19 cellular contexts compared by ENCODE assay signal in genomic region chr17:8995711-8996110, GRCh38. TPM values are rescaled to one million over a fixed set of nuclear protein-coding genes. Genes with fewer than 3 reads are reported as not detected.
DNase-seq lines count a peak whose midpoint lies in the region; ATAC-seq and TF ChIP-seq lines count a peak whose summit lies in the region.
"Had no signal": no experiment of that assay in that cellular context is flagged by ENCODE, and none has a peak within 500 bp of the region (broad histone marks: within the 10 kb centered on the region; RNA-seq: fewer than 3 reads in every experiment).

No MANE protein-coding gene starts in this region.

- ATAC-seq in stimulated activated naive CD8-positive, alpha-beta T cell treated with anti-CD3 and anti-CD28 coated beads, Interleukin-15, amount 100 ng/mL, for 72 hours = no peak
- ATAC-seq: K562 had no signal

- no peak overlapping the region for H3K9ac ChIP-seq in neural progenitor cell

- H3K4me2 ChIP-seq in neural progenitor cell = no peak overlapping the region

- H3K27me3 ChIP-seq in neural progenitor cell = peaks cover 19% of the 10 kb centered on the region
- H3K27me3 ChIP-seq: Peyer's patch had no signal

- DNase-seq in GM12865 (ENCODE audit: low read depth) (peak; percentile 38), iPS DF 19.7 (ENCODE audit: low read depth, low spot score) (peak; percentile 68), neural progenitor cell (ENCODE audit: low spot score) (peak; percentile 42), NCI-H748 (lab: John Stamatoyannopoulos, UW; ENCODE audit: unreplicated experiment) (no peak), NCI-H2029 treated with DMSO at 0.1 percent for 48 hours (lab: John Stamatoyannopoulos, UW) (no peak)
- no peak for DNase-seq in stimulated activated naive CD8-positive, alpha-beta T cell treated with anti-CD3 and anti-CD28 coated beads, Interleukin-15, amount 100 ng/mL, for 72 hours
- DNase-seq in activated effector memory CD4-positive, alpha-beta T cell treated with Interleukin-2 at 50 U/mL for 16 hours = no peak
- DNase-seq: C1 segment of cervical spinal cord; CD8-positive, alpha-beta memory T cell; DMS79 treated with DMSO at 0.1 percent for 48 hours; MV-4-11; NCI-H1417 treated with DMSO at 0.1 percent for 48 hours; NCI-H2081 treated with DMSO at 0.1 percent for 48 hours; NCI-H446 treated with DMSO at 0.1 percent for 48 hours; NCI-H69; Peyer's patch had no signal

- no peak for TF ChIP-seq CTCF in GM12865 (IDR thresholded peaks at IDR 0.05; ENCODE audit: insufficient read depth, low read depth, low read length, missing control alignments)
- TF ChIP-seq CTCF in neural progenitor cell (IDR thresholded peaks at IDR 0.05) = no peak

- no peaks in the 10 kb centered on the region for H3K9me3 ChIP-seq in neural progenitor cell (ENCODE audit: low read depth)
- H3K9me3 ChIP-seq: Peyer's patch had no signal

- no peaks in the 10 kb centered on the region for H4K20me1 ChIP-seq in neural progenitor cell (ENCODE audit: low read depth)

- H3K79me2 ChIP-seq in neural progenitor cell (ENCODE audit: low read depth) = no peaks in the 10 kb centered on the region

- no peaks in the 10 kb centered on the region for H3K9me3 Mint-ChIP-seq in neural progenitor cell
- no peaks in the 10 kb centered on the region for H3K9me3 Mint-ChIP-seq in stimulated activated naive CD8-positive, alpha-beta T cell treated with anti-CD3 and anti-CD28 coated beads, Interleukin-15, amount 100 ng/mL, for 72 hours
- H3K9me3 Mint-ChIP-seq: CD8-positive, alpha-beta memory T cell had no signal

- H3K27ac Mint-ChIP-seq in neural progenitor cell = no peak overlapping the region
- H3K27ac Mint-ChIP-seq in stimulated activated naive CD8-positive, alpha-beta T cell treated with anti-CD3 and anti-CD28 coated beads, Interleukin-15, amount 100 ng/mL, for 72 hours = peak overlapping the region in 1 of 2 donors; percentile 8

- no peaks in the 10 kb centered on the region for H3K36me3 Mint-ChIP-seq in neural progenitor cell

- no peaks in the 10 kb centered on the region for H3K36me3 ChIP-seq in neural progenitor cell
- H3K36me3 ChIP-seq: Peyer's patch had no signal

- H3K4me1 Mint-ChIP-seq in neural progenitor cell = peaks cover 4% of the 10 kb centered on the region
- H3K4me1 Mint-ChIP-seq in stimulated activated naive CD8-positive, alpha-beta T cell treated with anti-CD3 and anti-CD28 coated beads, Interleukin-15, amount 100 ng/mL, for 72 hours = peaks cover 30% of the 10 kb centered on the region

- H3F3A ChIP-seq in neural progenitor cell (ENCODE audit: low read depth) = no peaks in the 10 kb centered on the region

- no peak for TF ChIP-seq EP300 in Ishikawa (IDR thresholded peaks at IDR 0.05; ENCODE audit: borderline replicate concordance)

- TF ChIP-seq RAD21 in Ishikawa (IDR thresholded peaks at IDR 0.05; ENCODE audit: low read depth) = no peak

- H3K4me3 Mint-ChIP-seq in neural progenitor cell = no peak overlapping the region
- no peak overlapping the region for H3K4me3 Mint-ChIP-seq in stimulated activated naive CD8-positive, alpha-beta T cell treated with anti-CD3 and anti-CD28 coated beads, Interleukin-15, amount 100 ng/mL, for 72 hours
- H3K4me3 Mint-ChIP-seq: CD8-positive, alpha-beta memory T cell had no signal

- no peak overlapping the region for H3K27ac ChIP-seq in neural progenitor cell
- H3K27ac ChIP-seq: Peyer's patch had no signal

- H3K4me3 ChIP-seq in GM12865 (ENCODE audit: low read depth, low read length) = no peak overlapping the region
- no peak overlapping the region for H3K4me3 ChIP-seq in neural progenitor cell
- H3K4me3 ChIP-seq: K562, Peyer's patch had no signal

- H2AFZ ChIP-seq in neural progenitor cell (replicated peaks) = no peak overlapping the region

- H3K4me1 ChIP-seq in neural progenitor cell = peaks cover 11% of the 10 kb centered on the region
- H3K4me1 ChIP-seq: Peyer's patch had no signal

- peaks cover 23% of the 10 kb centered on the region for H3K27me3 Mint-ChIP-seq in neural progenitor cell (ENCODE audit: insufficient read depth, low read depth)
- H3K27me3 Mint-ChIP-seq in stimulated activated naive CD8-positive, alpha-beta T cell treated with anti-CD3 and anti-CD28 coated beads, Interleukin-15, amount 100 ng/mL, for 72 hours = peaks cover 21% of the 10 kb centered on the region

TF ChIP-seq in Ishikawa, 13 proteins besides CTCF, POLR2A, EP300 and RAD21:
- TF ChIP-seq TEAD4 (IDR thresholded peaks at IDR 0.05) (peak; percentile 52), YY1 (IDR thresholded peaks at IDR 0.05; ENCODE audit: low read depth) (no peak)

RNA-seq across cellular contexts. Expression of gene NTN1, which starts 25.6 kb away (rescaled TPM):
- total RNA-seq in neural progenitor cell (ENCODE audit: low replicate concordance) = 0.45 and 2.4 TPM in 2 replicates
- total RNA-seq: G401 had no signal

RNA-seq across cellular contexts. Expression of gene PIK3R5, which starts 30.2 kb away (rescaled TPM):
- total RNA-seq in neural progenitor cell (ENCODE audit: low replicate concordance) = 0.90 and 0.99 TPM in 2 replicates

Comparison
In these comparisons a context has a peak if more than half of its experiments do, and no peak if none do; other contexts are left out.
1. DNase-seq: peak in GM12865 (single experiment), iPS DF 19.7 (single experiment) and neural progenitor cell (single experiment); none in stimulated activated naive CD8-positive, alpha-beta T cell treated with anti-CD3 and anti-CD28 coated beads, Interleukin-15, amount 100 ng/mL, for 72 hours (0 of 2), NCI-H748 (single experiment), activated effector memory CD4-positive, alpha-beta T cell treated with Interleukin-2 at 50 U/mL for 16 hours (single experiment) and NCI-H2029 treated with DMSO at 0.1 percent for 48 hours (single experiment).